Comparison of ENCODE assay signal across 9 cellular contexts in the genomic region with DNA sequence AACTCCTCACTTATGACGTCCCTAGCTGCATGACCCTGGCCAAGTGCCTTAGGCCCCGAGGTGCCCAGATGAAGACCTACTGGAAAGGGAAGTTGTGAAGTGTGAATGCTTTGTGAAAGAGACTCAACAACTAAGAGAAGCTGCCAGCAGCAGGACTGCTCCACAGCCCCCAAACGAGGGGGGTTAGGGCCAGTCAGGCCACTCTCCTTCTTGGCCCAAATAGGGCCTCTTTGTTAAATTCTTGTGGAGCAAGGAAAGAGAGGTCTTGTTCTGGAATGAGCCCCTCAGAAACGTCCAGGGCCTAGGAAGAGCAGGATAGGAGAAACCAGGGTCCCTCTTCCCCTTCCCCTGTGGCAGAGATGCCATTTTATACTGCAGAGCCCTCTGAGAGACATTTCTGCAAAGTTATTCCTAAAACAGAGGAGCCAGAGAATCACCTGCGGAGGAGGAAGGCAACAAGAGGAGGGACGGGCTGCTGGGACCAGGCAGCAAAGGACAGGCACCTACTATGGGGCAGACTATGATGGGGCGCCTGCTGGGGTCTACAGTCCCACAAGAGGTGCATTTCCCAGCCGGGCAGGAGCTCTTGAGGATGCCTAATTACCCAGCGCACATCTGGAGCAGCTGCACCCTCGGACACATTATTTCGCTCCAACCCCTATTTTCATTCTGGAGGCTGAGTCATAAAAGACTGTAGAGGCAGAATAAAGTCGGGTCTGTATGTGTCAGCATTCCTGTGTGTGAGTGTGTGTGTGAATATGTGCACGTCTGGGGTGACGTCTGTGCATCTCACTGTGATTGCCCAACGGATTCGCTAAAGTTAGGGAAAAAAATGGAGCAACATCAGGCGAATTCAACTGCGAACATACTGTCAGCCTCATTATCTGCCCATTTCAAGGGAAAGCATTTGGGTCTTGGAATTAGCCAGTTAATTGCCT. TPM values are rescaled to one million over a fixed set of nuclear protein-coding genes. Genes with fewer than 3 reads are reported as not detected.
DNase-seq lines count a peak whose midpoint lies in the region; TF ChIP-seq lines count a peak whose summit lies in the region.
"Had no signal": no experiment of that assay in that cellular context is flagged by ENCODE, and none has a peak within 500 bp of the region (broad histone marks: within the 10 kb centered on the region; RNA-seq: fewer than 3 reads in every experiment).

No MANE protein-coding gene starts in this region.

- no peaks in the 10 kb centered on the region for H3K9me3 Mint-ChIP-seq in HFFc6
- peaks cover 2% of the 10 kb centered on the region for H3K9me3 Mint-ChIP-seq in endodermal cell

- no peak overlapping the region for H3K4me3 ChIP-seq in endodermal cell (ENCODE audit: low read length)

- H3K4me3 Mint-ChIP-seq in HFFc6 = no peak overlapping the region
- no peak overlapping the region for H3K4me3 Mint-ChIP-seq in endodermal cell

- no peak overlapping the region for H3K27ac ChIP-seq in endodermal cell (ENCODE audit: low read depth, low read length)

- no peak for TF ChIP-seq CTCF in HFFc6 (IDR thresholded peaks at IDR 0.05)
- no peak for TF ChIP-seq CTCF in endodermal cell (conservative IDR thresholded peaks at IDR 0.05)

- H3K4me1 ChIP-seq in endodermal cell (ENCODE audit: control insufficient read depth, insufficient read depth, low read length) = no peaks in the 10 kb centered on the region

- peaks cover 7% of the 10 kb centered on the region for H3K9me3 ChIP-seq in endodermal cell (ENCODE audit: control insufficient read depth, low read length)

- H3K27ac Mint-ChIP-seq in HFFc6 (no peak overlapping the region), endodermal cell (no peak overlapping the region)

- H3K36me3 Mint-ChIP-seq in HFFc6 (ENCODE audit: low read depth) = no peaks in the 10 kb centered on the region
- no peaks in the 10 kb centered on the region for H3K36me3 Mint-ChIP-seq in endodermal cell (ENCODE audit: low read depth)

- no peaks in the 10 kb centered on the region for H3K36me3 ChIP-seq in endodermal cell (ENCODE audit: control insufficient read depth, insufficient read depth, low read length)

- no peak overlapping the region for H3K9ac ChIP-seq in endodermal cell (ENCODE audit: extremely low read depth, low read length, poor library complexity, severe bottlenecking)

- H3K27me3 Mint-ChIP-seq in HFFc6 (ENCODE audit: insufficient read depth) (peaks cover 86% of the 10 kb centered on the region), endodermal cell (ENCODE audit: insufficient read depth) (peaks cover 100% of the 10 kb centered on the region)

- H3K27me3 ChIP-seq in endodermal cell (ENCODE audit: control insufficient read depth, insufficient read depth, low read length, poor library complexity, severe bottlenecking) = peaks cover 100% of the 10 kb centered on the region

- WGBS in endodermal cell (ENCODE audit: insufficient coverage in 1 of 2, insufficient read length in 1 of 2), 2 experiments = 28 to 38% methylated on average over 13 to 18 of the region's 18 CpGs

- DNase-seq in HFFc6 = peak; percentile 82
- peak; percentile 47 for DNase-seq in endodermal cell
- DNase-seq in retina = peak; percentile 6
- no peak for DNase-seq in SW 1271 (lab: John Stamatoyannopoulos, UW)
- DNase-seq in NCI-H345 treated with DMSO at 0.1 percent for 48 hours (lab: John Stamatoyannopoulos, UW; ENCODE audit: unreplicated experiment) = no peak
- DNase-seq in NCI-H345 (lab: John Stamatoyannopoulos, UW) = no peak
- DNase-seq: central memory CD4-positive, alpha-beta T cell; head of caudate nucleus; NK-92 treated with Interleukin-12 subunit alpha and Interleukin-12 subunit beta, amount 100 ng/mL, for 24 hours had no signal

- H3K4me1 Mint-ChIP-seq in HFFc6 (ENCODE audit: low read depth) = peaks cover 10% of the 10 kb centered on the region
- peaks cover 4% of the 10 kb centered on the region for H3K4me1 Mint-ChIP-seq in endodermal cell

RNA-seq across cellular contexts. Expression of a gene that starts 11.4 kb away (rescaled TPM):
- not detected for total RNA-seq in HFFc6 (2021; fragmentation: NEBNext Ultra II Directional; extraction: Animal tissue kit (Norgen Biotek cat#: 25700))
- total RNA-seq in endodermal cell = not detected
- polyA plus RNA-seq in endodermal cell (2013, experiment 1 of 2) = 45.1 TPM
- polyA plus RNA-seq in endodermal cell (2013, experiment 2 of 2) = 30.1 TPM

RNA-seq across cellular contexts. Expression of a gene that starts 22.5 kb away (rescaled TPM):
- not detected for total RNA-seq in HFFc6 (2021; fragmentation: NEBNext Ultra II Directional; extraction: Animal tissue kit (Norgen Biotek cat#: 25700))
- total RNA-seq in endodermal cell = not detected
- polyA plus RNA-seq in endodermal cell (2013, experiment 1 of 2) = 10.3 TPM
- 7.2 TPM for polyA plus RNA-seq in endodermal cell (2013, experiment 2 of 2)

RNA-seq across cellular contexts. Expression of a gene that starts 26.8 kb away (rescaled TPM):
- total RNA-seq in HFFc6 (2021; fragmentation: NEBNext Ultra II Directional; extraction: Animal tissue kit (Norgen Biotek cat#: 25700)) = not detected
- not detected for total RNA-seq in endodermal cell
- 5.6 TPM for polyA plus RNA-seq in endodermal cell (2013, experiment 1 of 2)
- polyA plus RNA-seq in endodermal cell (2013, experiment 2 of 2) = 6.0 TPM

RNA-seq across cellular contexts. Expression of a gene that starts 32.8 kb away (rescaled TPM):
- total RNA-seq in HFFc6 (2021; fragmentation: NEBNext Ultra II Directional; extraction: Animal tissue kit (Norgen Biotek cat#: 25700)) = not detected
- not detected for total RNA-seq in endodermal cell
- polyA plus RNA-seq in endodermal cell (2013, experiment 1 of 2) = 14.4 TPM
- 10.0 TPM for polyA plus RNA-seq in endodermal cell (2013, experiment 2 of 2)

RNA-seq across cellular contexts. Expression of a gene that starts 44.0 kb away (rescaled TPM):
- not detected for total RNA-seq in HFFc6 (2021; fragmentation: NEBNext Ultra II Directional; extraction: Animal tissue kit (Norgen Biotek cat#: 25700))
- not detected for total RNA-seq in endodermal cell
- 5.3 TPM for polyA plus RNA-seq in endodermal cell (2013, experiment 1 of 2)
- polyA plus RNA-seq in endodermal cell (2013, experiment 2 of 2) = 2.5 TPM

Comparison
In these comparisons a context has a peak if more than half of its experiments do, and no peak if none do; other contexts are left out.
1. DNase-seq: peak in HFFc6 (single experiment), endodermal cell (single experiment) and retina (single experiment); none in SW 1271 (0 of 2), NCI-H345 treated with DMSO at 0.1 percent for 48 hours (single experiment) and NCI-H345 (single experiment).